ENCODE assay signal across 1 cellular context in genomic region chr19:33022472-33023116, GRCh38.
TF ChIP-seq lines count a peak whose summit lies in the region.

No MANE protein-coding gene starts in this region.

TF ChIP-seq in H1, 55 proteins besides CTCF, POLR2A, EP300 and RAD21:
- TF ChIP-seq SIN3A (conservative IDR thresholded peaks at IDR 0.05 in 1 of 2, IDR thresholded peaks at IDR 0.05 in 1 of 2; ENCODE audit: low read depth in 1 of 2, low read length in 2 of 2) (peak in 1 of 2 experiments; percentile 70; a peak in 1 of 4 replicates), SP2 (IDR thresholded peaks at IDR 0.05; ENCODE audit: low read length) (no peak), JUND (IDR thresholded peaks at IDR 0.05; ENCODE audit: low read length) (0 out of 2 replicates have a peak, but pooled peaks have one; percentile 19), SIX5 (IDR thresholded peaks at IDR 0.05; ENCODE audit: low read depth, low read length) (no peak), SP1 (IDR thresholded peaks at IDR 0.05; ENCODE audit: low read depth, low read length) (peak; percentile 45; the same call in 1 of the 2 replicates), TEAD4 (IDR thresholded peaks at IDR 0.05; ENCODE audit: low read depth, low read length) (peak; percentile 98), BACH1 (IDR thresholded peaks at IDR 0.05; ENCODE audit: low read length) (no peak), SRF (IDR thresholded peaks at IDR 0.05; ENCODE audit: low read depth, low read length) (no peak), GTF2F1 (IDR thresholded peaks at IDR 0.05; ENCODE audit: borderline replicate concordance, low read depth, low read length) (no peak), TAF1 (IDR thresholded peaks at IDR 0.05; ENCODE audit: low read depth, low read length) (peak; percentile 56; the same call in 1 of the 2 replicates), SAP30 (IDR thresholded peaks at IDR 0.05; ENCODE audit: insufficient read depth, insufficient replicate concordance, low read length) (peak; percentile 36), ATF2 (IDR thresholded peaks at IDR 0.05; ENCODE audit: low read length) (no peak), PHF8 (conservative IDR thresholded peaks at IDR 0.05; ENCODE audit: low read depth, low read length) (no peak), BRCA1 (IDR thresholded peaks at IDR 0.05; ENCODE audit: low read depth, low read length) (no peak; the same call in 1 of the 2 replicates), EGR1 (IDR thresholded peaks at IDR 0.05; ENCODE audit: borderline replicate concordance, low read depth, low read length) (no peak), HDAC2 (IDR thresholded peaks at IDR 0.05; ENCODE audit: borderline replicate concordance in 1 of 2, low read depth in 2 of 2, low read length in 2 of 2) (peak in 1 of 2 experiments; percentile 65; a peak in 1 of 4 replicates), KDM5A (IDR thresholded peaks at IDR 0.05; ENCODE audit: low read length) (no peak), ASH2L (IDR thresholded peaks at IDR 0.05; ENCODE audit: low read length) (peak; percentile 70), TBP (IDR thresholded peaks at IDR 0.05; ENCODE audit: low read depth, low read length) (peak; percentile 66; the same call in 1 of the 2 replicates), GABPA (IDR thresholded peaks at IDR 0.05; ENCODE audit: borderline replicate concordance, insufficient read depth, low read length) (peak; percentile 91), CBX5 (IDR thresholded peaks at IDR 0.05; ENCODE audit: low read depth, low read length) (no peak), POU5F1 (IDR thresholded peaks at IDR 0.05; ENCODE audit: low read depth, low read length) (no peak), SP4 (IDR thresholded peaks at IDR 0.05; ENCODE audit: low read length) (peak; percentile 68; the same call in 1 of the 2 replicates), RBBP5 (IDR thresholded peaks at IDR 0.05; ENCODE audit: borderline replicate concordance, low read depth, low read length) (no peak; the same call in 1 of the 2 replicates), KDM1A (IDR thresholded peaks at IDR 0.05; ENCODE audit: borderline replicate concordance, low read length) (no peak)
- TF ChIP-seq, protein P1, sequence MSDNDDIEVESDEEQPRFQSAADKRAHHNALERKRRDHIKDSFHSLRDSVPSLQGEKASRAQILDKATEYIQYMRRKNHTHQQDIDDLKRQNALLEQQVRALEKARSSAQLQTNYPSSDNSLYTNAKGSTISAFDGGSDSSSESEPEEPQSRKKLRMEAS (IDR thresholded peaks at IDR 0.05): peak; percentile 31; the same call in 1 of the 2 replicates
TF ChIP-seq in H1: peak in this region for 12.
